ENCODE assay signal across 8 cellular contexts in genomic region chr6:79544299-79544927, GRCh38. TPM values are rescaled to one million over a fixed set of nuclear protein-coding genes. Genes with fewer than 3 reads are reported as not detected.
DNase-seq lines count a peak whose midpoint lies in the region; ATAC-seq, FAIRE-seq and TF ChIP-seq lines count a peak whose summit lies in the region.
"Had no signal": no experiment of that assay in that cellular context is flagged by ENCODE, and none has a peak within 500 bp of the region (broad histone marks: within the 10 kb centered on the region; RNA-seq: fewer than 3 reads in every experiment).

No MANE protein-coding gene starts in this region.

- WGBS in smooth muscle cell (ENCODE audit: low lambda C conversion rate), result 45% methylated on average over 2 of the region's 2 CpGs
- 56 to 67% (median 56%) methylated on average over 2 of the region's 2 CpGs for WGBS in small intestine, 3 donors

- no peaks in the 10 kb centered on the region for H4K20me1 ChIP-seq in smooth muscle cell (ENCODE audit: low read depth)

- peak; percentile 78 for ATAC-seq in GM18907 (IDR thresholded peaks at IDR 0.05; ENCODE audit: unreplicated experiment)
- peak; percentile 69 for ATAC-seq in HG02759 (IDR thresholded peaks at IDR 0.05; ENCODE audit: unreplicated experiment)

- H3K36me3 ChIP-seq in smooth muscle cell (ENCODE audit: low read depth), result no peaks in the 10 kb centered on the region
- no peaks in the 10 kb centered on the region for H3K36me3 ChIP-seq in small intestine (ENCODE audit: control insufficient read depth in 2 of 2, insufficient read depth in 2 of 2, low read length in 2 of 2)

- H3K27ac ChIP-seq in smooth muscle cell (ENCODE audit: low read depth) (peak overlapping the region; percentile 94), small intestine (ENCODE audit: low read depth in 1 of 2, low read length in 1 of 2) (peak overlapping the region in 1 of 2 donors; percentile 84)
- H3K27ac ChIP-seq: VCaP had no signal

- no peaks in the 10 kb centered on the region for H3K36me3 Mint-ChIP-seq in activated naive CD4-positive, alpha-beta T cell treated with anti-CD3 and anti-CD28 coated beads for 36 hours (ENCODE audit: low read depth)

- DNase-seq in NOMO-1 treated with DMSO at 0.1 percent for 48 hours (lab: John Stamatoyannopoulos, UW; ENCODE audit: unreplicated experiment) (peak; percentile 22), fibroblast of the aortic adventitia (ENCODE audit: low read depth) (peak; percentile 58), smooth muscle cell (lab: John Stamatoyannopoulos, UW; ENCODE audit: unreplicated experiment) (no peak), small intestine (no peak)
- no peak for DNase-seq in activated naive CD4-positive, alpha-beta T cell treated with anti-CD3 and anti-CD28 coated beads for 36 hours

- peaks cover 13% of the 10 kb centered on the region for H3F3A ChIP-seq in smooth muscle cell (ENCODE audit: low read depth)

- no peaks in the 10 kb centered on the region for H3K4me1 Mint-ChIP-seq in activated naive CD4-positive, alpha-beta T cell treated with anti-CD3 and anti-CD28 coated beads for 36 hours (ENCODE audit: low read depth)

- no peak overlapping the region for H3K4me3 Mint-ChIP-seq in activated naive CD4-positive, alpha-beta T cell treated with anti-CD3 and anti-CD28 coated beads for 36 hours

- H3K9ac ChIP-seq in smooth muscle cell (ENCODE audit: low read depth), result peak overlapping the region; percentile 83

- H3K9me3 Mint-ChIP-seq in activated naive CD4-positive, alpha-beta T cell treated with anti-CD3 and anti-CD28 coated beads for 36 hours, result no peaks in the 10 kb centered on the region

- intact Hi-C loops in activated naive CD4-positive, alpha-beta T cell treated with anti-CD3 and anti-CD28 coated beads for 36 hours (cut with micrococcal nuclease), result no loop called here

- TF ChIP-seq CTCF in fibroblast of the aortic adventitia (IDR thresholded peaks at IDR 0.05; ENCODE audit: insufficient read depth, low read length) (no peak), smooth muscle cell (IDR thresholded peaks at IDR 0.05; ENCODE audit: borderline replicate concordance, insufficient read depth, poor library complexity, severe bottlenecking) (no peak)

- peaks cover 6% of the 10 kb centered on the region for H3K27me3 Mint-ChIP-seq in activated naive CD4-positive, alpha-beta T cell treated with anti-CD3 and anti-CD28 coated beads for 36 hours (ENCODE audit: low read depth)

- H3K4me1 ChIP-seq in smooth muscle cell (ENCODE audit: low read depth), result peaks cover 15% of the 10 kb centered on the region
- peaks cover 0 to 8% of the 10 kb centered on the region in 2 donors for H3K4me1 ChIP-seq in small intestine (ENCODE audit: control insufficient read depth in 2 of 2, insufficient read depth in 1 of 2, low read depth in 1 of 2, low read length in 1 of 2)

- no peak overlapping the region for H3K27ac Mint-ChIP-seq in activated naive CD4-positive, alpha-beta T cell treated with anti-CD3 and anti-CD28 coated beads for 36 hours

- no peak overlapping the region for H3K4me3 ChIP-seq in fibroblast of the aortic adventitia (ENCODE audit: low read depth, low read length)
- peak overlapping the region; percentile 30 for H3K4me3 ChIP-seq in smooth muscle cell
- H3K4me3 ChIP-seq in small intestine (ENCODE audit: low read depth in 1 of 2, low read length in 2 of 2), result no peak overlapping the region

- no peaks in the 10 kb centered on the region for H3K9me3 ChIP-seq in smooth muscle cell (replicated peaks; ENCODE audit: low read depth)
- H3K9me3 ChIP-seq in small intestine (ENCODE audit: control insufficient read depth, low read depth), result no peaks in the 10 kb centered on the region

- FAIRE-seq in small intestine (lab: Jason Lieb, UNC), result no peak

- H3K27me3 ChIP-seq in smooth muscle cell (ENCODE audit: low read depth), result no peaks in the 10 kb centered on the region
- no peaks in the 10 kb centered on the region for H3K27me3 ChIP-seq in small intestine (ENCODE audit: control insufficient read depth in 2 of 2, insufficient read depth in 2 of 2, low read length in 2 of 2)

- CTCF ChIA-PET in activated naive CD4-positive, alpha-beta T cell treated with anti-CD3 and anti-CD28 coated beads for 36 hours (lab: Charles Lee), result interaction anchor here (1.0 to 1.3 kb wide), 2 partner anchors 14 to 128 kb away, joined by 3 read pairs; no protein-coding TSS in a partner anchor

- H3K79me2 ChIP-seq in smooth muscle cell (ENCODE audit: low read depth), result peaks cover 6% of the 10 kb centered on the region

- H3K4me2 ChIP-seq in smooth muscle cell, result peak overlapping the region; percentile 77

- H2AFZ ChIP-seq in smooth muscle cell (ENCODE audit: low read depth), result no peak overlapping the region

RNA-seq across cellular contexts. Expression of gene LCA5, which starts 7.2 kb away (rescaled TPM):
- total RNA-seq in fibroblast of the aortic adventitia (ENCODE audit: low replicate concordance) (7.4 and 12.1 TPM in 2 replicates), smooth muscle cell (8.9 and 12.9 TPM in 2 replicates)
- polyA plus RNA-seq in smooth muscle cell (3.0 and 4.6 TPM in 2 replicates), small intestine (1 to 10 TPM in 1 of 3 donors, under 1 TPM in 1, not detected in 1; 0.27 to 1.1 TPM)
- total RNA-seq in activated naive CD4-positive, alpha-beta T cell treated with anti-CD3 and anti-CD28 coated beads for 36 hours, result under 1 TPM; 0.22 to 0.29 TPM

Comparison
In these comparisons a context has a peak if more than half of its experiments do, and no peak if none do; other contexts are left out.
1. DNase-seq: peak in NOMO-1 treated with DMSO at 0.1 percent for 48 hours (single experiment) and fibroblast of the aortic adventitia (single experiment); none in smooth muscle cell (single experiment), small intestine (single experiment) and activated naive CD4-positive, alpha-beta T cell treated with anti-CD3 and anti-CD28 coated beads for 36 hours (single experiment).